In the genomic region with DNA sequence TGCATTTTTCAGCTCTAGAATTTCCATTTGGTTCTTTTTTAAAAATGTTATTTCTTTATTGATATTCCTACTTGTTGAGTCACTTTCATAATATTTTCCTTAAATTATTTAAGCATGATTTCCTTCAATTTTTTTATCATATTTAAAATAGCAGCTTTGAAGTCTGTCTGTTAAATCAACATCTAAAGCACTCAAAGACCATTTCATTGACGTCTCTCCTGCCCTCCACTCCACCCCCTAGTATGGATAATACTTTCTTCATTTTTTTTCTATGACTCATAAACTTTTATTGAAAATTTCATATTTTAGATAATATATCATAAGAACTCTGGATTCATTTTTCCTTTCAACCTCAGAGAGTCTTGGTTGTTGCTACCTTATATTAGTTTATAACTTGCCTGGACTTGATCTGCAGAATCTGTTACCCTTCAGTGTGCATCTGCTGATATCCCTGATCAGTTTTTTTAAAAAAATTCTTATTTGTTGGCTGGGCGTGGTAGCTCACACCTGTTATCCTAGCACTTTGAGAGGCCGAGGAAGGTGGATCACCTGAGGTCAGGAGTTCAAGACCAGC, we compare ENCODE assay signal across 22 cellular contexts. TPM values are rescaled to one million over a fixed set of nuclear protein-coding genes. Genes with fewer than 3 reads are reported as not detected.
DNase-seq lines count a peak whose midpoint lies in the region; ATAC-seq, FAIRE-seq and TF ChIP-seq lines count a peak whose summit lies in the region.
"Had no signal": no experiment of that assay in that cellular context is flagged by ENCODE, and none has a peak within 500 bp of the region (broad histone marks: within the 10 kb centered on the region; RNA-seq: fewer than 3 reads in every experiment).

No MANE protein-coding gene starts in this region.

- H3K9ac ChIP-seq in endothelial cell of umbilical vein (replicated peaks; ENCODE audit: extremely low read depth, insufficient read depth, low read length) (peak overlapping the region; percentile 19), skeletal muscle satellite cell (ENCODE audit: low read depth, low read length) (peak overlapping the region; percentile 86)

- DNase-seq in RWPE2 (ENCODE audit: low spot score) (no peak), endothelial cell of umbilical vein (ENCODE audit: low read depth, low spot score) (peak; percentile 45), cerebellar nuclear complex (lab: John Stamatoyannopoulos, UW) (no peak), foreskin melanocyte (no peak)
- DNase-seq: activated CD4-positive, alpha-beta T cell treated with anti-CD3 and anti-CD28 coated beads for 1 hour; activated T-cell treated with anti-CD3 and anti-CD28 coated beads, Interleukin-2, amount 50 U/mL, for 24 hours; adrenal gland; DMS53; effector memory CD8-positive, alpha-beta T cell; hippocampal formation; islet precursor cell; MV-4-11; NCI-H1694; NCI-H526 treated with DMSO at 0.1 percent for 48 hours; Right ventricle myocardium superior; stimulated activated CD4-positive, alpha-beta T cell treated with anti-CD3 and anti-CD28 coated beads, Interleukin-1b, Interleukin-23, amount 100 ng/mL, for 48 hours; uterus had no signal

- FAIRE-seq in G401.6 (lab: Jason Lieb, UNC) (peak; percentile 48), endothelial cell of umbilical vein (lab: Jason Lieb, UNC) (no peak)
- FAIRE-seq: GM12892, K562 had no signal

- TSS peak; percentile 58 for BruUV-seq in endothelial cell of umbilical vein (replicated peaks; lab: Mats Ljungman, UMichigan)

- H3K9me3 ChIP-seq in RWPE2 (ENCODE audit: severe bottlenecking) (peaks cover 11% of the 10 kb centered on the region), endothelial cell of umbilical vein (replicated peaks; ENCODE audit: control insufficient read depth, insufficient read depth, low read length) (no peaks in the 10 kb centered on the region), skeletal muscle satellite cell (replicated peaks; ENCODE audit: low read length) (no peaks in the 10 kb centered on the region)
- H3K9me3 ChIP-seq: uterus had no signal

- intact Hi-C loops in endothelial cell of umbilical vein (cut with micrococcal nuclease), result no loop called here

- ATAC-seq in RWPE2 (ENCODE audit: low read depth), result peak; percentile 89
- no peak for ATAC-seq in GM19455 (IDR thresholded peaks at IDR 0.05; ENCODE audit: unreplicated experiment)
- ATAC-seq: effector memory CD8-positive, alpha-beta T cell; K562 had no signal

- H3K4me3 ChIP-seq in RWPE2 (ENCODE audit: severe bottlenecking) (no peak overlapping the region), endothelial cell of umbilical vein (replicated peaks in 1 of 3; ENCODE audit: insufficient read depth in 1 of 3, low read depth in 1 of 3, low read length in 3 of 3) (no peak overlapping the region), skeletal muscle satellite cell (ENCODE audit: low read length) (no peak overlapping the region)
- H3K4me3 ChIP-seq: adrenal gland, K562, uterus had no signal

- no peaks in the 10 kb centered on the region for H3K79me2 ChIP-seq in endothelial cell of umbilical vein (ENCODE audit: control insufficient read depth, insufficient read depth, low read length)

- TF ChIP-seq CTCF in RWPE2 (IDR thresholded peaks at IDR 0.05; ENCODE audit: poor library complexity, severe bottlenecking) (no peak), endothelial cell of umbilical vein (IDR thresholded peaks at IDR 0.05; ENCODE audit: extremely low read depth in 1 of 2, insufficient read depth in 1 of 2, low read depth in 1 of 2, low read length in 2 of 2) (no peak)

- dilution Hi-C loops in endothelial cell of umbilical vein (cut with MboI; ENCODE audit: extremely low pct_ligation_motif_present, low sequenced_read_pairs), result no loop called here

- H3K4me2 ChIP-seq in endothelial cell of umbilical vein (ENCODE audit: insufficient read depth, low read length) (peak overlapping the region; percentile 19), skeletal muscle satellite cell (ENCODE audit: low read length) (peak overlapping the region; percentile 57)

- 0 out of 2 replicates have a peak, but pooled peaks cover 4% of the 10 kb centered on the region for H3K36me3 ChIP-seq in RWPE2 (ENCODE audit: low read depth)
- no peaks in the 10 kb centered on the region for H3K36me3 ChIP-seq in endothelial cell of umbilical vein (ENCODE audit: control insufficient read depth in 2 of 2, extremely low read depth in 1 of 2, insufficient read depth in 2 of 2, low read length in 2 of 2)
- no peaks in the 10 kb centered on the region for H3K36me3 ChIP-seq in skeletal muscle satellite cell (ENCODE audit: insufficient read depth, low read length)
- H3K36me3 ChIP-seq: adrenal gland, uterus had no signal

- H3K27ac ChIP-seq in RWPE2 (ENCODE audit: poor library complexity, severe bottlenecking), result peak overlapping the region; percentile 72
- peak overlapping the region; percentile 34 for H3K27ac ChIP-seq in endothelial cell of umbilical vein (ENCODE audit: insufficient read depth, low read depth, low read length)
- H3K27ac ChIP-seq: adrenal gland, uterus had no signal

- CTCF ChIA-PET in endothelial cell of umbilical vein (lab: Charles Lee), result no interaction called here

- no peaks in the 10 kb centered on the region for H3K9me1 ChIP-seq in endothelial cell of umbilical vein (replicated peaks; ENCODE audit: control insufficient read depth, extremely low read depth, insufficient read depth, low read length)

- no peak for TF ChIP-seq POLR2A in endothelial cell of umbilical vein (IDR thresholded peaks at IDR 0.05; ENCODE audit: low read depth, low read length)

- H4K20me1 ChIP-seq in endothelial cell of umbilical vein (replicated peaks; ENCODE audit: control insufficient read depth, extremely low read depth, insufficient read depth, low read length), result no peaks in the 10 kb centered on the region

- H2AFZ ChIP-seq in endothelial cell of umbilical vein (ENCODE audit: low read depth, low read length), result no peak overlapping the region

- peaks cover 14% of the 10 kb centered on the region for H3K4me1 ChIP-seq in RWPE2 (ENCODE audit: insufficient read depth, poor library complexity, severe bottlenecking)
- peaks cover 17% of the 10 kb centered on the region for H3K4me1 ChIP-seq in endothelial cell of umbilical vein (ENCODE audit: control insufficient read depth, extremely low read depth, insufficient read depth, low read length)
- H3K4me1 ChIP-seq in skeletal muscle satellite cell (ENCODE audit: control insufficient read depth, insufficient read depth, low read length), result peaks cover 43% of the 10 kb centered on the region
- H3K4me1 ChIP-seq: adrenal gland, uterus had no signal

- POLR2A ChIA-PET in endothelial cell of umbilical vein (lab: Charles Lee), result no interaction called here

- H3K27me3 ChIP-seq in RWPE2 (ENCODE audit: insufficient read depth, poor library complexity, severe bottlenecking) (no peaks in the 10 kb centered on the region), endothelial cell of umbilical vein (ENCODE audit: control insufficient read depth in 2 of 2, insufficient read depth in 2 of 2, low read length in 2 of 2) (no peaks in the 10 kb centered on the region), skeletal muscle satellite cell (ENCODE audit: control insufficient read depth, insufficient read depth, low read length) (no peaks in the 10 kb centered on the region)
- H3K27me3 ChIP-seq: adrenal gland, uterus had no signal

TF ChIP-seq in endothelial cell of umbilical vein, 7 proteins besides CTCF, POLR2A, EP300 and RAD21:
- peak; percentile 48 for TF ChIP-seq FOS (IDR thresholded peaks at IDR 0.05; ENCODE audit: borderline replicate concordance, insufficient read depth, low read length)
- TF ChIP-seq MYC (IDR thresholded peaks at IDR 0.05; ENCODE audit: low read depth, low read length), result no peak

RNA-seq across cellular contexts. Expression of a gene that starts 59.0 kb away (rescaled TPM):
- 0.44 and 0.72 TPM in 2 replicates for total RNA-seq in endothelial cell of umbilical vein
- 0.14 and 0.28 TPM in 2 replicates for polyA plus RNA-seq in endothelial cell of umbilical vein
- 0.25 and 0.27 TPM in 2 replicates for polyA plus RNA-seq in endothelial cell of umbilical vein (2011; cell fraction: cytosol; rRNA removed)
- polyA plus RNA-seq in endothelial cell of umbilical vein (2011; cell fraction: nucleus; rRNA removed), result 0.42 and 0.90 TPM in 2 replicates
- polyA plus RNA-seq in endothelial cell of umbilical vein (2012), result 0.27 and 0.52 TPM in 2 replicates
- 0.68 and 0.98 TPM in 2 replicates for polyA minus RNA-seq in endothelial cell of umbilical vein
- not detected for polyA minus RNA-seq in endothelial cell of umbilical vein (2011; cell fraction: cytosol; rRNA and poly(A)+ RNA removed)
- 0.43 and 0.58 TPM in 2 replicates for polyA minus RNA-seq in endothelial cell of umbilical vein (2011; cell fraction: nucleus; rRNA and poly(A)+ RNA removed)
- total RNA-seq in skeletal muscle satellite cell (2012; rRNA removed), result 0.25 and 0.66 TPM in 2 replicates
